Comparison of ENCODE assay signal across 14 cellular contexts in genomic region chr4:27024807-27025206, GRCh38.
"Had no signal": no experiment of that assay in that cellular context is flagged by ENCODE, and none has a peak within 500 bp of the region (broad histone marks: within the 10 kb centered on the region; RNA-seq: fewer than 3 reads in every experiment).

No MANE protein-coding gene starts in this region.

- H3K27me3 Mint-ChIP-seq: activated CD4-positive, alpha-beta T cell treated with anti-CD3 and anti-CD28 coated beads, Interleukin-2, amount 10 ng/mL, durations not matched to agents 7 days and 5 days; activated naive CD4-positive, alpha-beta T cell treated with anti-CD3 and anti-CD28 coated beads, Interleukin-2, amount 10 ng/mL, durations not matched to agents 7 days and 5 days; activated T-helper 17 cell treated with anti-CD3 and anti-CD28 coated beads, Interleukin-2, amount 50 U/mL, for 72 hours had no signal

- H3K4me3 Mint-ChIP-seq: activated CD4-positive, alpha-beta T cell treated with anti-CD3 and anti-CD28 coated beads, Interleukin-2, amount 10 ng/mL, durations not matched to agents 7 days and 5 days; activated naive CD4-positive, alpha-beta T cell treated with anti-CD3 and anti-CD28 coated beads, Interleukin-2, amount 10 ng/mL, durations not matched to agents 7 days and 5 days; activated T-helper 17 cell treated with anti-CD3 and anti-CD28 coated beads, Interleukin-2, amount 50 U/mL, for 72 hours; neural crest cell had no signal

- H3K9me3 Mint-ChIP-seq: activated CD4-positive, alpha-beta T cell treated with anti-CD3 and anti-CD28 coated beads, Interleukin-2, amount 10 ng/mL, durations not matched to agents 7 days and 5 days; activated naive CD4-positive, alpha-beta T cell treated with anti-CD3 and anti-CD28 coated beads, Interleukin-2, amount 10 ng/mL, durations not matched to agents 7 days and 5 days; activated T-helper 17 cell treated with anti-CD3 and anti-CD28 coated beads, Interleukin-2, amount 50 U/mL, for 72 hours; neural crest cell had no signal

- H3K4me1 ChIP-seq: transverse colon had no signal

- H3K27ac ChIP-seq: SK-N-MC, transverse colon had no signal

- H3K4me1 Mint-ChIP-seq: activated CD4-positive, alpha-beta T cell treated with anti-CD3 and anti-CD28 coated beads, Interleukin-2, amount 10 ng/mL, durations not matched to agents 7 days and 5 days; activated naive CD4-positive, alpha-beta T cell treated with anti-CD3 and anti-CD28 coated beads, Interleukin-2, amount 10 ng/mL, durations not matched to agents 7 days and 5 days had no signal

- H3K9me3 ChIP-seq: transverse colon had no signal

- DNase-seq: activated CD4-positive, alpha-beta T cell treated with anti-CD3 and anti-CD28 coated beads, Interleukin-2, amount 10 ng/mL, durations not matched to agents 7 days and 5 days; activated naive CD4-positive, alpha-beta T cell treated with anti-CD3 and anti-CD28 coated beads, Interleukin-2, amount 10 ng/mL, durations not matched to agents 7 days and 5 days; activated T-cell treated with anti-CD3 and anti-CD28 coated beads for 4 hours; caudate nucleus; cortex of kidney; effector CD8-positive, alpha-beta T cell; mammary epithelial cell; stimulated activated CD4-positive, alpha-beta T cell treated with anti-CD3 and anti-CD28 coated beads, Interleukin-15, amount 100 ng/mL, for 24 hours; stimulated activated CD4-positive, alpha-beta T cell treated with anti-CD3 and anti-CD28 coated beads, Interleukin-4, amount 100 ng/mL, for 4 hours; transverse colon had no signal

- H3K27me3 ChIP-seq: transverse colon had no signal

- H3K27ac Mint-ChIP-seq: activated CD4-positive, alpha-beta T cell treated with anti-CD3 and anti-CD28 coated beads, Interleukin-2, amount 10 ng/mL, durations not matched to agents 7 days and 5 days; activated naive CD4-positive, alpha-beta T cell treated with anti-CD3 and anti-CD28 coated beads, Interleukin-2, amount 10 ng/mL, durations not matched to agents 7 days and 5 days; activated T-helper 17 cell treated with anti-CD3 and anti-CD28 coated beads, Interleukin-2, amount 50 U/mL, for 72 hours had no signal

- ATAC-seq: activated T-helper 17 cell treated with anti-CD3 and anti-CD28 coated beads, Interleukin-2, amount 50 U/mL, for 72 hours; left lobe of liver had no signal

- H3K4me3 ChIP-seq: SK-N-MC, transverse colon had no signal
